ENCODE assay signal across 8 cellular contexts in the genomic region with DNA sequence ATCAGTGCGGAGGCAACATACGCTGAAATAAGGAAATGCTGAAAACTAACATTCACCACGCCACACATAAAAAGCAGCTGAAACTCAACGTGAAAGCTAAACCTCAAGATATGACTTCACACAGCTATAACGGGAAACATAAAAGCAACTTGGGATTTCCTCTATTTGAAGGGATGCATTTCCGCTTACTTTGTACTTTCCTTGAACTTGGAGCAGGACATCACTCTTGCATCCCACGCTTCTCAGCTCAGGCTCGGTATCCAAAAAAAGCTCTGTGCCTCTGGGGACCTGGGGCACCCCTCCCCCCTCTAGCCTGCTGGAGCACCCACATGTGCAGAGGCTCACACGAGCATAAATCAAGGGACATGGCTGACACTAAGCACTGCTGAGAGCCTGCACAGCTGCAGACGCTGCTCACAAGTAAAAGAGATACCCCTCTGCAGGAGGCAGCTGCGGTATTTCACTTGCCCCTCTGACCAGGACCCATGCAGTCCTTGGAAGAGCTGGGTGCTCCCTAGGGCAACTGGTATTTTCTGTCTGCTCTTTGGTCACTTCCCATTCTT. TPM values are rescaled to one million over a fixed set of nuclear protein-coding genes. Genes with fewer than 3 reads are reported as not detected.
DNase-seq lines count a peak whose midpoint lies in the region; ATAC-seq, FAIRE-seq and TF ChIP-seq lines count a peak whose summit lies in the region.

No MANE protein-coding gene starts in this region.

- H3K36me3 Mint-ChIP-seq in chondrocyte (ENCODE audit: low read depth): no peaks in the 10 kb centered on the region

- TF ChIP-seq CTCF in chondrocyte (IDR thresholded peaks at IDR 0.05) (no peak), ovary (IDR thresholded peaks at IDR 0.05) (no peak)

- H3K4me3 Mint-ChIP-seq in chondrocyte (ENCODE audit: unreplicated experiment): peak overlapping the region; percentile 35

- no peak for TF ChIP-seq EP300 in ovary (IDR thresholded peaks at IDR 0.05)

- peak; percentile 24 for DNase-seq in GM12892 (ENCODE audit: insufficient read length)
- DNase-seq in chondrocyte (ENCODE audit: low spot score): no peak
- DNase-seq in ovary: peak; percentile 64 to 78 (median 72)
- DNase-seq in cerebellum (ENCODE audit: low spot score): no peak
- DNase-seq in SW480 (ENCODE audit: low spot score): no peak
- no peak for DNase-seq in AML-193 (lab: John Stamatoyannopoulos, UW)

- H3K27ac ChIP-seq in ovary: peak overlapping the region in 1 of 2 donors; percentile 17

- H3K27me3 Mint-ChIP-seq in chondrocyte (ENCODE audit: low read depth): no peaks in the 10 kb centered on the region

- ATAC-seq in GM21423 (IDR thresholded peaks at IDR 0.05; ENCODE audit: unreplicated experiment): peak; percentile 69
- peak; percentile 67 for ATAC-seq in HG03575 (IDR thresholded peaks at IDR 0.05; ENCODE audit: extremely low read depth, insufficient number of reproducible peaks, low FRiP score, unreplicated experiment)

- FAIRE-seq in GM12892 (lab: Jason Lieb, UNC): peak; percentile 58

- H3K4me1 Mint-ChIP-seq in chondrocyte (ENCODE audit: low read depth): peaks cover 43% of the 10 kb centered on the region

- intact Hi-C loops in ovary (cut with DNase I): no loop called here

- 1 to 4% (median 1%) methylated on average over 11 of the region's 11 CpGs for WGBS in ovary, 3 donors

- no peaks in the 10 kb centered on the region for H3K27me3 ChIP-seq in ovary

- H3K27ac Mint-ChIP-seq in chondrocyte (ENCODE audit: unreplicated experiment): peak overlapping the region; percentile 81

- no peak for TF ChIP-seq POLR2A in GM12892 (IDR thresholded peaks at IDR 0.05; ENCODE audit: low read depth, low read length)
- TF ChIP-seq POLR2A in ovary (IDR thresholded peaks at IDR 0.05): no peak

- H3K36me3 ChIP-seq in ovary: no peaks in the 10 kb centered on the region

- H3K9me3 Mint-ChIP-seq in chondrocyte (ENCODE audit: low read depth): no peaks in the 10 kb centered on the region

- H3K9me3 ChIP-seq in ovary: no peaks in the 10 kb centered on the region

- no peak overlapping the region for H3K4me3 ChIP-seq in ovary

- peaks cover 12% of the 10 kb centered on the region for H3K4me1 ChIP-seq in ovary (ENCODE audit: insufficient read depth)

RNA-seq across cellular contexts. Expression of a gene that starts 34.2 kb away (rescaled TPM):
- 2.7 TPM for polyA plus RNA-seq in GM12892 (2012; ENCODE audit: missing spikeins)
- total RNA-seq in chondrocyte: 25.2 to 26.5 TPM (median 26.0 TPM) in 3 replicates
- 10 to 100 TPM; 43.1 to 92.3 (median 67.1) TPM for total RNA-seq in ovary
- polyA plus RNA-seq in ovary: 10 to 100 TPM; 31.8 to 76.1 TPM
- 52.6 TPM for total RNA-seq in cerebellum

Comparison
In these comparisons a context has a peak if more than half of its experiments do, and no peak if none do; other contexts are left out.
1. DNase-seq: peak in GM12892 (single experiment) and ovary (5 of 5); none in chondrocyte (single experiment), cerebellum (single experiment), SW480 (single experiment) and AML-193 (0 of 2).